ENCODE assay signal across 18 cellular contexts in the genomic region with DNA sequence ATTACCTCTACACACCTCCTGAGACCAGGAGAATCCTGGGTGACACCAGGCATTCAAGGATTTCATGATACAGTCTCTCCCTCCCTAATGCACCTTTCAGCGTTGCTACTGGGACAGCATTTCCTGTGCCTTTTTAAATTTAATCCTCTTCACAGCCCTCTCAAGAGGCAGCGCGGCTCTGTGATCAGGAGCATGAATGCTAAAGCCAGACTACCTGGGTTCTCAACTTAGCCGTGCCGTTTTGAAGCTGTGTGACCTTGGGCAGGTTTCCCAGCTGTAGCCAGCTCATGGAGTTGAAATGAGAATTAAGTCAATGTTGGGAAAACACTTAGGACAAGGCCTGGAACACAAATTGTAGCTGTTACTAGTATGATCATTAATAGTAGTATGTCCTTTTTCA.
DNase-seq lines count a peak whose midpoint lies in the region; ATAC-seq and TF ChIP-seq lines count a peak whose summit lies in the region.
"Had no signal": no experiment of that assay in that cellular context is flagged by ENCODE, and none has a peak within 500 bp of the region (broad histone marks: within the 10 kb centered on the region; RNA-seq: fewer than 3 reads in every experiment).

No MANE protein-coding gene starts in this region.

- BruUV-seq in PC-9 (replicated peaks; lab: Mats Ljungman, UMichigan) = no TSS peak

- H3K27me3 Mint-ChIP-seq in GM23338 (ENCODE audit: insufficient read depth, low read depth, poor library complexity) (peaks cover 7% of the 10 kb centered on the region), activated B cell treated with CpG ODN at 0.5 μM for 24 hours (no peaks in the 10 kb centered on the region)
- H3K27me3 Mint-ChIP-seq: T-cell had no signal

- H3K4me3 Mint-ChIP-seq in GM23338 = no peak overlapping the region
- no peak overlapping the region for H3K4me3 Mint-ChIP-seq in activated B cell treated with CpG ODN at 0.5 μM for 24 hours
- H3K4me3 Mint-ChIP-seq: T-cell had no signal

- 28 to 46% (median 31%) methylated on average over 5 of the region's 5 CpGs for WGBS in ovary, 3 donors

- peaks cover 12% of the 10 kb centered on the region for H3K4me1 Mint-ChIP-seq in GM23338
- peaks cover 81% of the 10 kb centered on the region for H3K4me1 Mint-ChIP-seq in activated B cell treated with CpG ODN at 0.5 μM for 24 hours

- no peak for ATAC-seq in GM23338
- no peak for ATAC-seq in activated B cell treated with CpG ODN at 0.5 μM for 24 hours (ENCODE audit: low read depth)
- ATAC-seq in left lobe of liver = no peak
- ATAC-seq: T-cell had no signal

- CTCF ChIA-PET in activated B cell treated with CpG ODN at 0.5 μM for 24 hours (lab: Charles Lee) = interaction anchor here (0.7 to 2.3 kb wide), 13 partner anchors 11 to 300 kb away, joined by 3 to 24 read pairs (median 5); no protein-coding TSS in a partner anchor
- CTCF ChIA-PET in PC-9 (lab: Charles Lee) = no interaction called here

- no peaks in the 10 kb centered on the region for H3K9me2 ChIP-seq in GM23338 (ENCODE audit: insufficient read depth)
- no peaks in the 10 kb centered on the region for H3K9me2 ChIP-seq in PC-9 (ENCODE audit: insufficient read depth)

- H3K27ac ChIP-seq in BLaER1 (peak overlapping the region; percentile 51), GM23338 (ENCODE audit: low read depth) (no peak overlapping the region), ovary (peak overlapping the region in 1 of 2 donors; percentile 39), PC-9 (no peak overlapping the region)
- H3K27ac ChIP-seq: C4-2B had no signal

- H3K4me2 ChIP-seq in BLaER1 = peak overlapping the region; percentile 78
- H3K4me2 ChIP-seq in GM23338 = no peak overlapping the region
- H3K4me2 ChIP-seq in PC-9 = no peak overlapping the region

- no peak for TF ChIP-seq CTCF in GM23338 (conservative IDR thresholded peaks at IDR 0.05; ENCODE audit: low read depth in 2 of 2)
- TF ChIP-seq CTCF in activated B cell treated with CpG ODN at 0.5 μM for 24 hours (IDR thresholded peaks at IDR 0.05) = no peak
- TF ChIP-seq CTCF in ovary (IDR thresholded peaks at IDR 0.05) = no peak
- TF ChIP-seq CTCF in PC-9 (conservative IDR thresholded peaks at IDR 0.05) = no peak

- H4K20me1 ChIP-seq in BLaER1 (peaks cover 99% of the 10 kb centered on the region), GM23338 (replicated peaks; ENCODE audit: insufficient read depth) (peaks cover 2% of the 10 kb centered on the region; the same call in 1 of the 2 replicates), PC-9 (ENCODE audit: insufficient read depth) (no peaks in the 10 kb centered on the region)

- H3K9me3 Mint-ChIP-seq in GM23338 (no peaks in the 10 kb centered on the region), activated B cell treated with CpG ODN at 0.5 μM for 24 hours (no peaks in the 10 kb centered on the region)
- H3K9me3 Mint-ChIP-seq: T-cell had no signal

- H3K36me3 ChIP-seq in BLaER1 (no peaks in the 10 kb centered on the region), GM23338 (ENCODE audit: insufficient read depth) (no peaks in the 10 kb centered on the region), ovary (no peaks in the 10 kb centered on the region), PC-9 (ENCODE audit: low read depth) (no peaks in the 10 kb centered on the region)

- H3K36me3 Mint-ChIP-seq in GM23338 (ENCODE audit: low read depth) (no peaks in the 10 kb centered on the region), activated B cell treated with CpG ODN at 0.5 μM for 24 hours (ENCODE audit: low read depth) (no peaks in the 10 kb centered on the region)
- H3K36me3 Mint-ChIP-seq: T-cell had no signal

- intact Hi-C loops in activated B cell treated with CpG ODN at 0.5 μM for 24 hours (cut with micrococcal nuclease) (loop anchor here (1.0 to 2.0 kb wide), 5 partner anchors 22 to 300 kb away; no protein-coding TSS in a partner anchor), ovary (cut with DNase I) (loop anchor here in 2 of 4 donors (5.0 kb wide), 2 partner anchors 188 to 193 kb away; partner anchors contain the start of gene XYLT1 (in 1 of the 2)), PC-9 (cut with micrococcal nuclease; ENCODE audit: unreplicated experiment) (no loop called here)

- H3K27ac Mint-ChIP-seq in GM23338 (peak overlapping the region; percentile 52; the same call in 1 of the 2 replicates), activated B cell treated with CpG ODN at 0.5 μM for 24 hours (peak overlapping the region; percentile 24)

- TF ChIP-seq POLR2A in ovary (IDR thresholded peaks at IDR 0.05) = no peak

- no peak overlapping the region for H2AFZ ChIP-seq in GM23338
- H2AFZ ChIP-seq in PC-9 = no peak overlapping the region

- H3K9me3 ChIP-seq in BLaER1 (no peaks in the 10 kb centered on the region), ovary (no peaks in the 10 kb centered on the region), PC-9 (ENCODE audit: insufficient read depth, low read depth) (no peaks in the 10 kb centered on the region)

- H3F3A ChIP-seq in GM23338 (replicated peaks; ENCODE audit: low read depth) = no peaks in the 10 kb centered on the region
- no peaks in the 10 kb centered on the region for H3F3A ChIP-seq in PC-9 (ENCODE audit: insufficient read depth, low read depth)

- H3K27me3 ChIP-seq in BLaER1 = no peaks in the 10 kb centered on the region
- H3K27me3 ChIP-seq in GM23338 (ENCODE audit: insufficient read depth) = no peaks in the 10 kb centered on the region
- H3K27me3 ChIP-seq in ovary = no peaks in the 10 kb centered on the region
- peaks cover 12% of the 10 kb centered on the region; the same call in 1 of the 2 replicates for H3K27me3 ChIP-seq in PC-9 (ENCODE audit: insufficient read depth, low read depth)

- H3K4me1 ChIP-seq in BLaER1 (peaks cover 98% of the 10 kb centered on the region), GM23338 (ENCODE audit: insufficient read depth) (0 out of 2 replicates have a peak, but pooled peaks cover 8% of the 10 kb centered on the region), ovary (ENCODE audit: insufficient read depth) (peaks cover 2% of the 10 kb centered on the region), PC-9 (replicated peaks; ENCODE audit: insufficient read depth) (no peaks in the 10 kb centered on the region)

- H3K4me3 ChIP-seq in BLaER1 (no peak overlapping the region), GM23338 (no peak overlapping the region), ovary (no peak overlapping the region), PC-9 (no peak overlapping the region)

- H3K79me2 ChIP-seq in GM23338 (replicated peaks; ENCODE audit: insufficient read depth) (peaks cover 11% of the 10 kb centered on the region), PC-9 (ENCODE audit: low read depth) (no peaks in the 10 kb centered on the region)

- POLR2A ChIA-PET in activated B cell treated with CpG ODN at 0.5 μM for 24 hours (lab: Charles Lee) (interaction anchor here (1.2 to 1.6 kb wide), 3 partner anchors 9 to 91 kb away, joined by 3 to 6 read pairs (median 3); no protein-coding TSS in a partner anchor), PC-9 (lab: Charles Lee; ENCODE audit: unreplicated experiment) (no interaction called here)

- DNase-seq in GM23338 (ENCODE audit: low spot score) (no peak), activated B cell treated with CpG ODN at 0.5 μM for 24 hours (no peak), ovary (peak; percentile 52 to 70 (median 64)), NCI-H82 (lab: John Stamatoyannopoulos, UW) (no peak), NAMALWA (ENCODE audit: low spot score) (no peak), left lobe of liver (ENCODE audit: low spot score) (no peak), PC-9 (no peak)
- DNase-seq: DMS79 treated with DMSO at 0.1 percent for 48 hours, HCEC 1CT, NCI-H1105, NCI-H1694, NCI-H2227 treated with DMSO at 0.1 percent for 48 hours, NCI-H69, RPMI8226, SHP77 treated with DMSO at 0.1 percent for 48 hours, T-cell had no signal

- peak overlapping the region; percentile 51; the same call in 1 of the 2 replicates for H3K9ac ChIP-seq in BLaER1

- TF ChIP-seq EP300 in ovary (IDR thresholded peaks at IDR 0.05) = no peak

TF ChIP-seq in GM23338, 12 proteins besides CTCF, POLR2A, EP300 and RAD21:
- TF ChIP-seq JUNB (IDR thresholded peaks at IDR 0.05; ENCODE audit: unreplicated experiment) (no peak), EZH2 (IDR thresholded peaks at IDR 0.05; ENCODE audit: low read depth, unreplicated experiment) (no peak), ZNF114 (CRISPR knock-in tag; IDR thresholded peaks at IDR 0.05) (no peak), NANOG (IDR thresholded peaks at IDR 0.05; ENCODE audit: borderline replicate concordance) (no peak), ZNF331 (CRISPR knock-in tag; IDR thresholded peaks at IDR 0.05; ENCODE audit: low read depth) (no peak), STAT1 (IDR thresholded peaks at IDR 0.05; ENCODE audit: unreplicated experiment) (no peak)

Comparison
In these comparisons a context has a peak if more than half of its experiments do, and no peak if none do; other contexts are left out.
1. DNase-seq: peak in ovary (5 of 5); none in GM23338 (single experiment), activated B cell treated with CpG ODN at 0.5 μM for 24 hours (single experiment), NCI-H82 (single experiment), NAMALWA (single experiment), left lobe of liver (single experiment) and PC-9 (0 of 2).